Comparison of ENCODE assay signal across 1 cellular context in the genomic region with DNA sequence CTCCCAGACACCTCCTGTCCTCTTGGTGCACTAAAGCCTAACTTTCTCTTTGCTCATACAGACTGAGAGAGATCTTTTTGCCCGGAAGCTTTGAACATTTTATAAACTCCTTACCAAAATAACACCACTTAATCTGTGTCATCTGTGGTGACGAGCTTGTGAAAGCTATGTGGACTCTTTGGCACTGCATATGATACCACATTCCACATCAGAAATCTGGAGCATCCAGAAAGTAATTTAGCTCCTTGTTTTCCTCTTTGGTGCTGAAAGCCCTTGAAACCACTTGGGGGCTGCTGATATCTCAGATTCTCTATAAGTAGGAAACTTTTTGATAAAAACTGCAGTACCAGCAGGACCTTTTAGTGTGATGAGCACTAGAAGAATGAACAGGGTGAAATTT.
TF ChIP-seq lines count a peak whose summit lies in the region.

No MANE protein-coding gene starts in this region.

TF ChIP-seq in HepG2, 621 proteins besides CTCF, POLR2A, EP300 and RAD21:
- TF ChIP-seq NR2C2 (CRISPR knock-in tag; IDR thresholded peaks at IDR 0.05; ENCODE audit: borderline replicate concordance) (no peak), CBX5 (CRISPR knock-in tag; IDR thresholded peaks at IDR 0.05; ENCODE audit: borderline replicate concordance) (no peak), ZBTB40 (IDR thresholded peaks at IDR 0.05) (no peak), ZBTB40 (CRISPR knock-in tag; IDR thresholded peaks at IDR 0.05) (no peak), MLLT10 (CRISPR knock-in tag; IDR thresholded peaks at IDR 0.05) (no peak)
